1 cellular context compared by ENCODE assay signal in genomic region chr13:98474761-98475160, GRCh38.
TF ChIP-seq lines count a peak whose summit lies in the region.

No MANE protein-coding gene starts in this region.

TF ChIP-seq in H1, 55 proteins besides CTCF, POLR2A, EP300 and RAD21:
- TF ChIP-seq SIRT6 (IDR thresholded peaks at IDR 0.05; ENCODE audit: low read length) (no peak), POU5F1 (IDR thresholded peaks at IDR 0.05; ENCODE audit: low read depth, low read length) (no peak), NANOG (IDR thresholded peaks at IDR 0.05; ENCODE audit: insufficient read depth, low read depth, low read length, poor library complexity, severe bottlenecking) (no peak)
